8 cellular contexts compared by ENCODE assay signal in the genomic region with DNA sequence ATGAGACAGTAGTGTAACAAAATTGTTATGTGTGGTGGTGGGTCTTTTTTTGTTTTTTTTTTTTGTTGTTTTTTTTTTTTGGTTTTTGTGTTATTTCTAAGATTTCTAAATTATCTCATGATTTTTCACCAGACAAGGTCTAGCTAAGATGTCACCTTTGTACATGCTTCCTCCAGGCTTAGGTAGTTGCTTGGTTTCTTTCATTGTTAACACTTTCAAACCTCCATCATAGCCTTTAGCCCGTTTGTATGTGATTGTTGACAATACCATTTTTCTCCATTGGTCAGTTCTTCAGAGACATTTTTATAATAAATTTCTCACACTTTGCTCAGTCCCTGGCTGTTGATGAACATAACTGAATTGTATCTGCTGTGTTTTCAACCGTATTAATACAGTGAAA. TPM values are rescaled to one million over a fixed set of nuclear protein-coding genes. Genes with fewer than 3 reads are reported as not detected.
DNase-seq lines count a peak whose midpoint lies in the region; ATAC-seq and TF ChIP-seq lines count a peak whose summit lies in the region.

No MANE protein-coding gene starts in this region.

- H3K27ac ChIP-seq in HUES64 (ENCODE audit: low read depth, low read length): no peak overlapping the region
- H3K27ac ChIP-seq in muscle layer of duodenum (ENCODE audit: low read length): no peak overlapping the region

- peak overlapping the region; percentile 100 for H3K4me3 Mint-ChIP-seq in MCF 10A (ENCODE audit: unreplicated experiment)

- H3K9ac ChIP-seq in HUES64 (ENCODE audit: low read depth, low read length): no peak overlapping the region

- TF ChIP-seq CTCF in BJ (IDR thresholded peaks at IDR 0.05; ENCODE audit: insufficient read depth, low read depth, low read length): no peak
- TF ChIP-seq CTCF in MCF 10A (IDR thresholded peaks at IDR 0.05; ENCODE audit: unreplicated experiment): no peak

- WGBS in HUES64: 57% methylated on average over 1 of the region's 2 CpGs

- H3K9me3 Mint-ChIP-seq in MCF 10A (ENCODE audit: unreplicated experiment): peaks cover 5% of the 10 kb centered on the region

- H3K36me3 ChIP-seq in BJ (ENCODE audit: control insufficient read depth, insufficient read depth, low read length) (no peaks in the 10 kb centered on the region), HUES64 (ENCODE audit: insufficient read depth, low read length) (no peaks in the 10 kb centered on the region), muscle layer of duodenum (ENCODE audit: control insufficient read depth in 1 of 2, insufficient read depth in 2 of 2, low read length in 2 of 2) (no peaks in the 10 kb centered on the region)

- H3K9me3 ChIP-seq in HUES64 (ENCODE audit: insufficient read depth, low read depth, low read length) (no peaks in the 10 kb centered on the region), muscle layer of duodenum (ENCODE audit: control insufficient read depth in 1 of 2, low read length in 2 of 2) (no peaks in the 10 kb centered on the region)

- intact Hi-C loops in MCF 10A (cut with micrococcal nuclease): loop anchor here (10.0 kb wide), 2 partner anchors 336 to 786 kb away; a partner anchor contains a TSS

- POLR2A ChIA-PET in BJ (lab: Charles Lee) (no interaction called here), MCF 10A (lab: Yijun Ruan, JAX) (interaction anchor here (0.7 to 2.3 kb wide), 3 partner anchors 10 to 60 kb away, joined by 3 to 33 read pairs (median 4); no protein-coding TSS in a partner anchor)

- no TSS peak for BruUV-seq in MCF 10A (replicated peaks; lab: Mats Ljungman, UMichigan)

- peak overlapping the region; percentile 82 for H3K4me3 ChIP-seq in BJ (ENCODE audit: low read depth, low read length)
- peak overlapping the region; percentile 98 for H3K4me3 ChIP-seq in HUES64 (ENCODE audit: low read length)
- peak overlapping the region; percentile 98 to 100 for H3K4me3 ChIP-seq in muscle layer of duodenum (ENCODE audit: low read depth in 1 of 2, low read length in 2 of 2)

- no peak overlapping the region for H3K27ac Mint-ChIP-seq in MCF 10A (ENCODE audit: low read depth, unreplicated experiment)

- CTCF ChIA-PET in BJ (lab: Yijun Ruan, JAX) (interaction anchor here (0.9 kb wide), 1 partner anchor 791 kb away, joined by 3 read pairs; no protein-coding TSS in a partner anchor), MCF 10A (lab: Yijun Ruan, JAX) (interaction anchor here (0.6 to 0.7 kb wide), 2 partner anchors 11 to 1215 kb away, joined by 3 read pairs; no protein-coding TSS in a partner anchor)

- DNase-seq in BJ (ENCODE audit: low read depth): no peak
- no peak for DNase-seq in MCF 10A (ENCODE audit: unreplicated experiment)
- no peak for DNase-seq in NCI-H524 treated with DMSO at 0.1 percent for 48 hours (lab: John Stamatoyannopoulos, UW)

- H3K27me3 ChIP-seq in BJ (ENCODE audit: control insufficient read depth, insufficient read depth, low read length) (no peaks in the 10 kb centered on the region), HUES64 (ENCODE audit: insufficient read depth, low read length) (no peaks in the 10 kb centered on the region), muscle layer of duodenum (ENCODE audit: low read depth, low read length) (no peaks in the 10 kb centered on the region)

- no peak for ATAC-seq in GM21717 (IDR thresholded peaks at IDR 0.05; ENCODE audit: unreplicated experiment)
- no peak for ATAC-seq in HG03175 (IDR thresholded peaks at IDR 0.05; ENCODE audit: unreplicated experiment)
- no peak for ATAC-seq in GM18498 (IDR thresholded peaks at IDR 0.05; ENCODE audit: unreplicated experiment)

- no peaks in the 10 kb centered on the region for H3K27me3 Mint-ChIP-seq in MCF 10A (ENCODE audit: insufficient read depth, unreplicated experiment)

- peaks cover 6% of the 10 kb centered on the region for H3K4me1 Mint-ChIP-seq in MCF 10A (ENCODE audit: insufficient read depth, unreplicated experiment)

- peaks cover 12% of the 10 kb centered on the region for H3K36me3 Mint-ChIP-seq in MCF 10A (ENCODE audit: insufficient read depth, unreplicated experiment)

- H3K4me1 ChIP-seq in HUES64 (ENCODE audit: insufficient read depth, low read length) (peaks cover 10% of the 10 kb centered on the region; the same call in 1 of the 2 replicates), muscle layer of duodenum (ENCODE audit: control insufficient read depth in 1 of 2, insufficient read depth in 2 of 2, low read length in 2 of 2) (peaks cover 10 to 42% of the 10 kb centered on the region in 2 donors)

RNA-seq across cellular contexts. Expression of a gene that starts 2.2 kb away (rescaled TPM):
- polyA plus RNA-seq in BJ (2011; rRNA removed): 8.2 and 14.9 TPM in 2 replicates
- polyA minus RNA-seq in BJ (2011; rRNA and poly(A)+ RNA removed): 33.9 and 42.8 TPM in 2 replicates
- 16.8 TPM for polyA plus RNA-seq in HUES64 (2013, experiment 1 of 2)
- polyA plus RNA-seq in HUES64 (2013, experiment 2 of 2): 15.5 TPM
- 20.7 and 24.7 TPM in 2 replicates for total RNA-seq in MCF 10A (2022)

RNA-seq across cellular contexts. Expression of a gene that starts 2.4 kb away (rescaled TPM):
- polyA plus RNA-seq in BJ (2011; rRNA removed): 12.0 and 31.5 TPM in 2 replicates
- 24.1 and 39.7 TPM in 2 replicates for polyA minus RNA-seq in BJ (2011; rRNA and poly(A)+ RNA removed)
- 11.9 TPM for polyA plus RNA-seq in HUES64 (2013, experiment 1 of 2)
- 14.6 TPM for polyA plus RNA-seq in HUES64 (2013, experiment 2 of 2)
- total RNA-seq in MCF 10A (2022): 29.4 and 29.5 TPM in 2 replicates
